Comparison of ENCODE assay signal across 24 cellular contexts in genomic region chr2:194720461-194720860, GRCh38.
"Had no signal": no experiment of that assay in that cellular context is flagged by ENCODE, and none has a peak within 500 bp of the region (broad histone marks: within the 10 kb centered on the region; RNA-seq: fewer than 3 reads in every experiment).

No MANE protein-coding gene starts in this region.

- H3K9me3 ChIP-seq: stomach, suprapubic skin, testis, thoracic aorta, thyroid gland, tibial artery, tibial nerve, transverse colon, upper lobe of left lung, upper lobe of right lung, uterus, vagina had no signal

- DNase-seq: stimulated activated CD4-positive, alpha-beta T cell treated with anti-CD3 and anti-CD28 coated beads, Interleukin-2, amount 100 ng/mL, for 48 hours; stimulated activated CD4-positive, alpha-beta T cell treated with anti-CD3 and anti-CD28 coated beads, Interleukin-4, amount 100 ng/mL, for 1 hour; stimulated activated CD4-positive, alpha-beta T cell treated with anti-CD3 and anti-CD28 coated beads, Interleukin-4, amount 100 ng/mL, for 24 hours; stimulated activated CD4-positive, alpha-beta T cell treated with anti-CD3 and anti-CD28 coated beads, Interleukin-4, amount 100 ng/mL, for 4 hours; stimulated activated CD8-positive, alpha-beta memory T cell treated with anti-CD3 and anti-CD28 coated beads, Interleukin-4, amount 100 ng/mL, for 48 hours; stimulated activated naive B cell treated with anti-CD40 and anti-IgM and Interleukin-4, amounts not matched to agents 10 μg/mL and 1 μg/mL and 100 μg/mL, for 72 hours; stimulated activated naive CD4-positive, alpha-beta T cell; stimulated activated naive CD4-positive, alpha-beta T cell treated with Interleukin-2 at 50 U/mL for 16 hours; stimulated activated naive CD8-positive, alpha-beta T cell treated with anti-CD3 and anti-CD28 coated beads, Interleukin-15, amount 100 ng/mL, for 72 hours; stimulated activated naive CD8-positive, alpha-beta T cell treated with anti-CD3 and anti-CD28 coated beads, Interleukin-15, Interleukin-2, amounts not matched to agents 100 U/mL and 50 U/mL, for 24 hours; stomach; substantia nigra; testis; thyroid gland; tibial artery; transverse colon; trophoblast cell; upper lobe of left lung; upper lobe of right lung; uterus had no signal

- H3K36me3 ChIP-seq: stomach, suprapubic skin, thoracic aorta, thyroid gland, tibial artery, tibial nerve, transverse colon, upper lobe of left lung, upper lobe of right lung, uterus, vagina had no signal

- H3K4me1 ChIP-seq: stomach, suprapubic skin, testis, thyroid gland, tibial artery, tibial nerve, transverse colon, upper lobe of left lung, upper lobe of right lung, uterus, vagina had no signal

- H3K27me3 ChIP-seq: stomach, suprapubic skin, testis, thyroid gland, tibial artery, tibial nerve, transverse colon, upper lobe of left lung, upper lobe of right lung, uterus, vagina had no signal

- H3K4me3 ChIP-seq: stomach, suprapubic skin, testis, thoracic aorta, thyroid gland, tibial artery, tibial nerve, transverse colon, upper lobe of left lung, upper lobe of right lung, uterus, vagina had no signal

- H3K27ac ChIP-seq: stomach, suprapubic skin, testis, thoracic aorta, thyroid gland, tibial artery, tibial nerve, transverse colon, upper lobe of left lung, upper lobe of right lung, uterus, vagina had no signal
